ENCODE assay signal across 8 cellular contexts in the genomic region with DNA sequence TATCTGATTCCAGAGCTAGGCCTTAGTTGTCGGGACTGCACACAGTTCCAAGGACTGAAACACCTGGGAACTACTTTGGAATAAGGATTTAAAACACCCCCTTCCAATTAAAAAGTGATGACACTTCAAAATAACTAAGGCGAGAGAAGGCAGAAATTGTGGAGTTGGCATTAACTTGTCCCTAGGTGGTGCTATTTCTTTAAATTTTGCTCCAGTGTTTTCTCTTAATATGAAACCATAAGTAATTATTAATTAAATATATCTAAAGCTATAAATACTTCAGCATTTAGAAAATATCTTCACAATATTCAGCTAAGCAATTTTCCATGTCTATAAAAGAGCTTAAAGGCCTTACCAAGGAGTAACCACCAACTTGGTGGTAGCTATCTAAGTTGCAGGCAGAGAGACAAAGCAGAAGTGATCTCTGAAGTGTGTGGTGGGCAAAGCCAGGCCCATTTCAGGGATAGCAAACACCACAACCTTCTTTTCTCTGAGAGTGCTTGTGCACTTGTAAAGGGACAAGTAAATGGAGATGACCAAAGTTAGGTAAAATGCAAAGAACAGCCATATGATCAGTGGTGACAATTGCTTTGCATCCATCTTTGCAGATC.
DNase-seq lines count a peak whose midpoint lies in the region; ATAC-seq and TF ChIP-seq lines count a peak whose summit lies in the region.

No MANE protein-coding gene starts in this region.

- POLR2A ChIA-PET in AG04450 (lab: Yijun Ruan, JAX) = interaction anchor here (0.5 kb wide), 1 partner anchor 314 kb away, joined by 3 read pairs; the partner anchor contains the start of gene GTF3C3

- DNase-seq in AG04450 (ENCODE audit: low read depth, low spot score) = no peak
- DNase-seq in GM03348 (ENCODE audit: low spot score) = peak; percentile 52
- DNase-seq in cerebellum (ENCODE audit: low spot score) = peak; percentile 38
- DNase-seq in mucosa of descending colon = no peak
- DNase-seq in stimulated activated naive CD4-positive, alpha-beta T cell treated with Interleukin-2 at 50 U/mL for 16 hours (lab: John Stamatoyannopoulos, UW) = no peak
- DNase-seq in stimulated activated CD4-positive, alpha-beta T cell treated with anti-CD3 and anti-CD28 coated beads, Interleukin-2, amount 100 ng/mL, for 24 hours = no peak

- intact Hi-C loops in mucosa of descending colon (cut with DNase I, micrococcal nuclease) = loop anchor here (5.0 to 10.0 kb wide), 3 partner anchors 51 to 264 kb away; no protein-coding TSS in a partner anchor

- H3K27ac ChIP-seq in AG04450 (ENCODE audit: low read depth, low read length) (no peak overlapping the region), OCI-LY3 (ENCODE audit: low read length) (no peak overlapping the region)

- ATAC-seq in HG02973 (IDR thresholded peaks at IDR 0.05; ENCODE audit: unreplicated experiment) (peak; percentile 70), mucosa of descending colon (no peak)

- no peaks in the 10 kb centered on the region for H3K36me3 ChIP-seq in OCI-LY3 (replicated peaks; ENCODE audit: low read depth, low read length)
- no peaks in the 10 kb centered on the region for H3K36me3 ChIP-seq in mucosa of descending colon (ENCODE audit: low read depth)

- H3K4me3 ChIP-seq in AG04450 (ENCODE audit: low read depth, low read length) = no peak overlapping the region
- no peak overlapping the region for H3K4me3 ChIP-seq in OCI-LY3 (ENCODE audit: low read length)
- H3K4me3 ChIP-seq in mucosa of descending colon = no peak overlapping the region

- TF ChIP-seq CTCF in AG04450 (IDR thresholded peaks at IDR 0.05; ENCODE audit: low read depth, low read length) = peak; percentile 63
- TF ChIP-seq CTCF in OCI-LY3 (IDR thresholded peaks at IDR 0.05; ENCODE audit: low read depth, low read length) = peak; percentile 66
- TF ChIP-seq CTCF in mucosa of descending colon (IDR thresholded peaks at IDR 0.05) = peak; percentile 36

- H3K9me3 ChIP-seq in AG04450 (ENCODE audit: control insufficient read depth, insufficient read depth, low read length) (no peaks in the 10 kb centered on the region), OCI-LY3 (ENCODE audit: insufficient read depth, low read length) (no peaks in the 10 kb centered on the region), mucosa of descending colon (no peaks in the 10 kb centered on the region)

- H3K4me2 ChIP-seq in OCI-LY3 (ENCODE audit: low read length) = no peak overlapping the region

- H4K20me1 ChIP-seq in OCI-LY3 (ENCODE audit: insufficient read depth, low read length) = no peaks in the 10 kb centered on the region

- peaks cover 15% of the 10 kb centered on the region for H3K4me1 ChIP-seq in OCI-LY3 (ENCODE audit: low read length)
- no peaks in the 10 kb centered on the region for H3K4me1 ChIP-seq in mucosa of descending colon (ENCODE audit: low read depth)

- CTCF ChIA-PET in AG04450 (lab: Charles Lee) = interaction anchor here (0.6 to 4.0 kb wide), 103 partner anchors 8 to 351 kb away, joined by 3 to 89 read pairs (median 5); partner anchors contain the start of gene ANKRD44

- H3K79me2 ChIP-seq in OCI-LY3 (ENCODE audit: low read length) = no peaks in the 10 kb centered on the region

- no peak overlapping the region for H3K9ac ChIP-seq in OCI-LY3 (ENCODE audit: low read length)

- no peak overlapping the region for H2AFZ ChIP-seq in OCI-LY3 (ENCODE audit: low read depth, low read length)

- no peaks in the 10 kb centered on the region for H3K27me3 ChIP-seq in AG04450 (ENCODE audit: control insufficient read depth, insufficient read depth, low read length)
- H3K27me3 ChIP-seq in OCI-LY3 (ENCODE audit: low read depth, low read length) = no peaks in the 10 kb centered on the region

Comparison
In these comparisons a context has a peak if more than half of its experiments do, and no peak if none do; other contexts are left out.
1. DNase-seq: peak in GM03348 (single experiment) and cerebellum (single experiment); none in AG04450 (single experiment), mucosa of descending colon (0 of 3), stimulated activated naive CD4-positive, alpha-beta T cell treated with Interleukin-2 at 50 U/mL for 16 hours (single experiment) and stimulated activated CD4-positive, alpha-beta T cell treated with anti-CD3 and anti-CD28 coated beads, Interleukin-2, amount 100 ng/mL, for 24 hours (0 of 2).
2. Peak in every context shown above with its lines, with median percentiles within 50 percentile points of each other: CTCF ChIP-seq.